8 cellular contexts compared by ENCODE assay signal in genomic region chr1:25431495-25432363, GRCh38. TPM values are rescaled to one million over a fixed set of nuclear protein-coding genes. Genes with fewer than 3 reads are reported as not detected.
DNase-seq lines count a peak whose midpoint lies in the region; ATAC-seq and TF ChIP-seq lines count a peak whose summit lies in the region.

No MANE protein-coding gene starts in this region.

- peak overlapping the region; percentile 92 for H3K4me2 ChIP-seq in hepatocyte

- H3K9me3 Mint-ChIP-seq in activated naive CD4-positive, alpha-beta T cell treated with anti-CD3 and anti-CD28 coated beads, Interleukin-2, amount 50 U/mL, for 72 hours: no peaks in the 10 kb centered on the region

- no peaks in the 10 kb centered on the region for H3K9me2 ChIP-seq in hepatocyte (replicated peaks; ENCODE audit: insufficient read depth)

- peaks cover 0 to 5% of the 10 kb centered on the region in 2 donors for H3K36me3 Mint-ChIP-seq in activated naive CD4-positive, alpha-beta T cell treated with anti-CD3 and anti-CD28 coated beads, Interleukin-2, amount 50 U/mL, for 72 hours

- peak overlapping the region; percentile 5 for H3K27ac ChIP-seq in hepatocyte
- peak overlapping the region; percentile 98 for H3K27ac ChIP-seq in skeletal muscle tissue (ENCODE audit: low read depth, low read length)

- no peak overlapping the region for H2AFZ ChIP-seq in hepatocyte

- H4K20me1 ChIP-seq in hepatocyte (ENCODE audit: insufficient read depth, poor library complexity, severe bottlenecking): peaks cover 42% of the 10 kb centered on the region

- WGBS in hepatocyte (ENCODE audit: low lambda C conversion rate, missing lambda C conversion rate): 5% methylated on average over 10 of the region's 23 CpGs

- H3K27ac Mint-ChIP-seq in activated naive CD4-positive, alpha-beta T cell treated with anti-CD3 and anti-CD28 coated beads, Interleukin-2, amount 50 U/mL, for 72 hours: peak overlapping the region; percentile 79 to 93

- no peaks in the 10 kb centered on the region for H3K27me3 ChIP-seq in hepatocyte
- no peaks in the 10 kb centered on the region for H3K27me3 ChIP-seq in skeletal muscle tissue (ENCODE audit: control insufficient read depth in 3 of 3, insufficient read depth in 3 of 3, low read length in 3 of 3)

- H3K4me1 ChIP-seq in hepatocyte (ENCODE audit: insufficient read depth): peaks cover 34% of the 10 kb centered on the region
- peaks cover 36 to 48% (median 38%) of the 10 kb centered on the region in 3 donors for H3K4me1 ChIP-seq in skeletal muscle tissue (ENCODE audit: control insufficient read depth in 3 of 3, insufficient read depth in 3 of 3, low read length in 3 of 3)

- H3K36me3 ChIP-seq in hepatocyte (replicated peaks; ENCODE audit: insufficient read depth, low read depth) (no peaks in the 10 kb centered on the region), skeletal muscle tissue (ENCODE audit: control insufficient read depth in 3 of 3, insufficient read depth in 3 of 3, low read length in 3 of 3) (no peaks in the 10 kb centered on the region)

- no peak for TF ChIP-seq CTCF in hepatocyte (IDR thresholded peaks at IDR 0.05; ENCODE audit: poor library complexity)

- H3K9ac ChIP-seq in skeletal muscle tissue (ENCODE audit: low read depth in 1 of 3, low read length in 3 of 3): peak overlapping the region; percentile 76 to 93 (median 87)

- H3K9me3 ChIP-seq in hepatocyte (ENCODE audit: low read depth) (no peaks in the 10 kb centered on the region), skeletal muscle tissue (ENCODE audit: control insufficient read depth in 3 of 3, low read length in 3 of 3) (no peaks in the 10 kb centered on the region)

- ATAC-seq in activated naive CD4-positive, alpha-beta T cell treated with anti-CD3 and anti-CD28 coated beads, Interleukin-2, amount 50 U/mL, for 72 hours: no peak
- ATAC-seq in GM21381 (IDR thresholded peaks at IDR 0.05; ENCODE audit: unreplicated experiment) (no peak), GM19328 (IDR thresholded peaks at IDR 0.05; ENCODE audit: unreplicated experiment) (no peak)

- peak; percentile 6 for DNase-seq in activated naive CD4-positive, alpha-beta T cell treated with Interleukin-2 at 50 U/mL for 16 hours
- no peak for DNase-seq in activated naive CD4-positive, alpha-beta T cell (lab: John Stamatoyannopoulos, UW)
- no peak for DNase-seq in activated naive CD4-positive, alpha-beta T cell treated with anti-CD3 and anti-CD28 coated beads, Interleukin-2, amount 50 U/mL, for 72 hours (ENCODE audit: low spot score in 2 of 2)
- DNase-seq in hepatocyte (ENCODE audit: low spot score) (no peak), NCI-H146 treated with DMSO at 0.1 percent for 48 hours (lab: John Stamatoyannopoulos, UW; ENCODE audit: unreplicated experiment) (no peak)

- peaks cover 54% of the 10 kb centered on the region for H3K79me2 ChIP-seq in hepatocyte

- H3K4me3 ChIP-seq in hepatocyte (peak overlapping the region; percentile 85), skeletal muscle tissue (ENCODE audit: low read length in 3 of 3) (peak overlapping the region; percentile 78 to 88 (median 84))

RNA-seq across cellular contexts. Expression of gene MACO1, which starts 1.0 kb away (rescaled TPM):
- 10 to 100 TPM; 14.3 to 19.7 TPM for total RNA-seq in activated naive CD4-positive, alpha-beta T cell treated with anti-CD3 and anti-CD28 coated beads, Interleukin-2, amount 50 U/mL, for 72 hours
- 27.0 and 27.2 TPM in 2 replicates for total RNA-seq in hepatocyte
- 14.1 and 14.3 TPM in 2 replicates for polyA plus RNA-seq in hepatocyte
- total RNA-seq in skeletal muscle tissue: 16.2 TPM

RNA-seq across cellular contexts. Expression of gene RHCE, which starts 11.1 kb away (rescaled TPM):
- total RNA-seq in activated naive CD4-positive, alpha-beta T cell treated with anti-CD3 and anti-CD28 coated beads, Interleukin-2, amount 50 U/mL, for 72 hours: under 1 TPM in 1 of 2 donors, not detected in 1; 0.64 TPM
- 1.4 and 8.8 TPM in 2 replicates for total RNA-seq in hepatocyte
- polyA plus RNA-seq in hepatocyte: 0.27 and 0.80 TPM in 2 replicates
- total RNA-seq in skeletal muscle tissue: 0.52 TPM
